Comparison of ENCODE assay signal across 8 cellular contexts in genomic region chr6:37017606-37018005, GRCh38. TPM values are rescaled to one million over a fixed set of nuclear protein-coding genes. Genes with fewer than 3 reads are reported as not detected.
A peak's percentile ranks its signal among the peaks of the same experiment; 100 is the strongest.
DNase-seq lines count a peak whose midpoint lies in the region; ATAC-seq and TF ChIP-seq lines count a peak whose summit lies in the region.

No MANE protein-coding gene starts in this region.

- DNase-seq in NCI-H1694 (lab: John Stamatoyannopoulos, UW) (peak; percentile 20), NCI-H1694 treated with DMSO at 0.1 percent for 48 hours (lab: John Stamatoyannopoulos, UW) (no peak), NCI-H69 (lab: John Stamatoyannopoulos, UW) (peak; percentile 47), dorsolateral prefrontal cortex (no peak), gastrocnemius medialis (no peak), colonic mucosa (no peak)

- in situ Hi-C loops in gastrocnemius medialis (cut with MboI; ENCODE audit: low sequenced_read_pairs in 4 of 4) = loop anchor here (10.0 to 25.0 kb wide), 3 partner anchors 130 to 255 kb away; partner anchors contain the start of gene C6orf89 (in 3 of the 4)

- H3K36me3 ChIP-seq in gastrocnemius medialis (no peaks in the 10 kb centered on the region), colonic mucosa (no peaks in the 10 kb centered on the region)

- no peak for TF ChIP-seq CTCF in dorsolateral prefrontal cortex (IDR thresholded peaks at IDR 0.05 in 54 of 56, conservative IDR thresholded peaks at IDR 0.05 in 2 of 56; ENCODE audit: low read depth in 1 of 56, partially characterized antibody in 56 of 56)
- no peak for TF ChIP-seq CTCF in gastrocnemius medialis (IDR thresholded peaks at IDR 0.05 in 4 of 5, conservative IDR thresholded peaks at IDR 0.05 in 1 of 5)
- no peak for TF ChIP-seq CTCF in colonic mucosa (IDR thresholded peaks at IDR 0.05)

- H3K9ac ChIP-seq in colonic mucosa (ENCODE audit: low read depth in 2 of 2, low read length in 2 of 2) = peak overlapping the region in 1 of 2 donors; percentile 24

- H3K27ac ChIP-seq in dorsolateral prefrontal cortex = peak overlapping the region in 58 of 59 donors; percentile 10 to 92 (median 82)
- H3K27ac ChIP-seq in gastrocnemius medialis = peak overlapping the region in 3 of 4 donors; percentile 19 to 62 (median 30)
- H3K27ac ChIP-seq in colonic mucosa = no peak overlapping the region

- TF ChIP-seq POLR2A in gastrocnemius medialis (IDR thresholded peaks at IDR 0.05) = no peak

- no peaks in the 10 kb centered on the region for H3K9me3 ChIP-seq in gastrocnemius medialis
- H3K9me3 ChIP-seq in colonic mucosa = no peaks in the 10 kb centered on the region

- H3K4me3 ChIP-seq in dorsolateral prefrontal cortex = peak overlapping the region in 10 of 59 donors; percentile 6 to 42 (median 21)
- no peak overlapping the region for H3K4me3 ChIP-seq in gastrocnemius medialis
- H3K4me3 ChIP-seq in colonic mucosa = no peak overlapping the region

- intact Hi-C loops in dorsolateral prefrontal cortex (cut with DNase I) (loop anchor here (1.0 to 10.0 kb wide), 10 partner anchors 31 to 403 kb away; partner anchors contain the start of genes C6orf89 (in 2 of the 2) and MTCH1 (in 1 of the 2)), gastrocnemius medialis (cut with DNase I; ENCODE audit: low total_unique reads) (loop anchor here (1.0 to 5.0 kb wide), 5 partner anchors 38 to 250 kb away; partner anchors contain the start of gene C6orf89), colonic mucosa (cut with DNase I) (loop anchor here (2.0 kb wide), 2 partner anchors 133 to 251 kb away; partner anchors contain the start of gene C6orf89)

- ATAC-seq in gastrocnemius medialis (peak in 1 of 2 donors; percentile 4), HG02798 (IDR thresholded peaks at IDR 0.05; ENCODE audit: poor library complexity, unreplicated experiment) (no peak), HG03039 (IDR thresholded peaks at IDR 0.05; ENCODE audit: unreplicated experiment) (no peak)

- H3K4me1 ChIP-seq in gastrocnemius medialis (peaks cover 9 to 11% of the 10 kb centered on the region in 2 donors), colonic mucosa (no peaks in the 10 kb centered on the region)

- H3K27me3 ChIP-seq in dorsolateral prefrontal cortex = no peaks in the 10 kb centered on the region
- no peaks in the 10 kb centered on the region for H3K27me3 ChIP-seq in gastrocnemius medialis
- H3K27me3 ChIP-seq in colonic mucosa = no peaks in the 10 kb centered on the region

RNA-seq across cellular contexts. Expression of gene FGD2, which starts 12.2 kb away (rescaled TPM):
- total RNA-seq in dorsolateral prefrontal cortex (10 to 100 TPM in 98 of 120 experiments, 1 to 10 TPM in 22; 5.1 to 40.1 (median 14.1) TPM), gastrocnemius medialis (1 to 10 TPM in 3 of 4 donors, under 1 TPM in 1; 0.39 to 6.2 (median 5.0) TPM), colonic mucosa (1 to 10 TPM; 3.6 to 3.8 TPM)

RNA-seq across cellular contexts. Expression of gene MTCH1, which starts 31.6 kb away (rescaled TPM):
- 100 to 1,000 TPM; 246 to 500 (median 376) TPM for total RNA-seq in dorsolateral prefrontal cortex
- 100 to 1,000 TPM in 3 of 4 donors, 10 to 100 TPM in 1; 85.6 to 127 (median 116) TPM for total RNA-seq in gastrocnemius medialis
- total RNA-seq in colonic mucosa = 100 to 1,000 TPM; 160 to 197 TPM

Comparison
In these comparisons a context has a peak if more than half of its experiments do, and no peak if none do; other contexts are left out.
1. DNase-seq: peak in NCI-H1694 (single experiment) and NCI-H69 (single experiment); none in NCI-H1694 treated with DMSO at 0.1 percent for 48 hours (single experiment), dorsolateral prefrontal cortex (0 of 10), gastrocnemius medialis (0 of 2) and colonic mucosa (single experiment).